8 cellular contexts compared by ENCODE assay signal in genomic region chr2:190533175-190533967, GRCh38. TPM values are rescaled to one million over a fixed set of nuclear protein-coding genes. Genes with fewer than 3 reads are reported as not detected.
DNase-seq lines count a peak whose midpoint lies in the region; ATAC-seq and TF ChIP-seq lines count a peak whose summit lies in the region.

No MANE protein-coding gene starts in this region.

- H3K9me3 Mint-ChIP-seq in activated naive CD4-positive, alpha-beta T cell treated with anti-CD3 and anti-CD28 coated beads, Interleukin-2, amount 50 U/mL, for 24 hours: no peaks in the 10 kb centered on the region

- peak overlapping the region; percentile 70 for H3K4me3 ChIP-seq in kidney epithelial cell (ENCODE audit: low read depth, low read length)
- peak overlapping the region; percentile 82 to 87 for H3K4me3 ChIP-seq in testis

- peaks cover 73% of the 10 kb centered on the region for H3K4me1 Mint-ChIP-seq in activated naive CD4-positive, alpha-beta T cell treated with anti-CD3 and anti-CD28 coated beads, Interleukin-2, amount 50 U/mL, for 24 hours

- no peak for ATAC-seq in HG02588 (IDR thresholded peaks at IDR 0.05; ENCODE audit: unreplicated experiment)
- no peak for ATAC-seq in HG03025 (IDR thresholded peaks at IDR 0.05; ENCODE audit: low FRiP score, unreplicated experiment)

- H3K27me3 ChIP-seq in kidney epithelial cell (ENCODE audit: control insufficient read depth, insufficient read depth, low read length) (no peaks in the 10 kb centered on the region), testis (no peaks in the 10 kb centered on the region)

- H3K4me3 Mint-ChIP-seq in activated naive CD4-positive, alpha-beta T cell treated with anti-CD3 and anti-CD28 coated beads, Interleukin-2, amount 50 U/mL, for 24 hours: peak overlapping the region; percentile 96

- no peak for TF ChIP-seq POLR2A in testis (IDR thresholded peaks at IDR 0.05)

- H3K27ac Mint-ChIP-seq in activated naive CD4-positive, alpha-beta T cell treated with anti-CD3 and anti-CD28 coated beads, Interleukin-2, amount 50 U/mL, for 24 hours: peak overlapping the region; percentile 99

- H3K27me3 Mint-ChIP-seq in activated naive CD4-positive, alpha-beta T cell treated with anti-CD3 and anti-CD28 coated beads, Interleukin-2, amount 50 U/mL, for 24 hours: no peaks in the 10 kb centered on the region

- H3K4me1 ChIP-seq in testis: peaks cover 5% of the 10 kb centered on the region

- intact Hi-C loops in testis (cut with DNase I; ENCODE audit: low total_unique reads): no loop called here

- H3K9me3 ChIP-seq in testis: no peaks in the 10 kb centered on the region

- peaks cover 6% of the 10 kb centered on the region for H3K36me3 Mint-ChIP-seq in activated naive CD4-positive, alpha-beta T cell treated with anti-CD3 and anti-CD28 coated beads, Interleukin-2, amount 50 U/mL, for 24 hours

- no peaks in the 10 kb centered on the region for H3K36me3 ChIP-seq in kidney epithelial cell (ENCODE audit: control insufficient read depth, insufficient read depth, low read length)
- H3K36me3 ChIP-seq in testis (ENCODE audit: low read depth, missing control alignments): no peaks in the 10 kb centered on the region

- H3K27ac ChIP-seq in testis: peak overlapping the region; percentile 97 to 99

- WGBS in testis, 2 donors: 34 to 39% methylated on average over 10 of the region's 10 CpGs

- peak in 2 of 3 experiments; percentile 18 to 21 for DNase-seq in stimulated activated CD4-positive, alpha-beta T cell treated with anti-CD3 and anti-CD28 coated beads, TNF-alpha, amount 100 ng/mL, for 4 hours (ENCODE audit: low read depth in 3 of 3)
- DNase-seq in stimulated activated CD4-positive, alpha-beta T cell treated with anti-CD3 and anti-CD28 coated beads, Interleukin-15, amount 100 ng/mL, for 24 hours: no peak
- DNase-seq in kidney epithelial cell (ENCODE audit: low read depth): no peak
- DNase-seq in testis: no peak
- DNase-seq in COLO829 (ENCODE audit: low spot score): no peak

- TF ChIP-seq CTCF in kidney epithelial cell (IDR thresholded peaks at IDR 0.05; ENCODE audit: insufficient read depth, low read length, poor library complexity, severe bottlenecking) (no peak), testis (IDR thresholded peaks at IDR 0.05) (no peak)

RNA-seq across cellular contexts. Expression of gene NEMP2, which starts 1.2 kb away (rescaled TPM):
- 3.8 and 6.8 TPM in 2 replicates for total RNA-seq in kidney epithelial cell
- total RNA-seq in testis: 10 to 100 TPM in 1 of 2 donors, 1 to 10 TPM in 1; 8.1 to 16.8 TPM
- polyA plus RNA-seq in testis (ENCODE audit: insufficient read depth, low read depth, low replicate concordance): 32.0 TPM

Comparison
In these comparisons a context has a peak if more than half of its experiments do, and no peak if none do; other contexts are left out.
1. DNase-seq: peak in stimulated activated CD4-positive, alpha-beta T cell treated with anti-CD3 and anti-CD28 coated beads, TNF-alpha, amount 100 ng/mL, for 4 hours (2 of 3); none in stimulated activated CD4-positive, alpha-beta T cell treated with anti-CD3 and anti-CD28 coated beads, Interleukin-15, amount 100 ng/mL, for 24 hours (single experiment), kidney epithelial cell (single experiment), testis (single experiment) and COLO829 (single experiment).